8 cellular contexts compared by ENCODE assay signal in genomic region chr7:5691536-5692090, GRCh38.
DNase-seq lines count a peak whose midpoint lies in the region; ATAC-seq and TF ChIP-seq lines count a peak whose summit lies in the region.

No MANE protein-coding gene starts in this region.

- H3K36me3 ChIP-seq in tibial nerve = no peaks in the 10 kb centered on the region

- H3K27ac ChIP-seq in tibial nerve = peak overlapping the region; percentile 62 to 85 (median 73)

- no peak for TF ChIP-seq CTCF in brain (conservative IDR thresholded peaks at IDR 0.05)
- TF ChIP-seq CTCF in tibial nerve (IDR thresholded peaks at IDR 0.05) = no peak

- ATAC-seq in HG02970 (IDR thresholded peaks at IDR 0.05; ENCODE audit: low FRiP score, unreplicated experiment) = no peak

- peak overlapping the region; percentile 86 for H3K27ac Mint-ChIP-seq in activated naive CD4-positive, alpha-beta T cell treated with anti-CD3 and anti-CD28 coated beads, Interleukin-2, amount 50 U/mL, for 24 hours
- peak overlapping the region; percentile 75 to 96 (median 90) for H3K27ac Mint-ChIP-seq in brain

- peaks cover 8% of the 10 kb centered on the region for H3K36me3 Mint-ChIP-seq in activated naive CD4-positive, alpha-beta T cell treated with anti-CD3 and anti-CD28 coated beads, Interleukin-2, amount 50 U/mL, for 24 hours
- peaks cover 15% of the 10 kb centered on the region for H3K36me3 Mint-ChIP-seq in brain

- H3K9me3 Mint-ChIP-seq in activated naive CD4-positive, alpha-beta T cell treated with anti-CD3 and anti-CD28 coated beads, Interleukin-2, amount 50 U/mL, for 24 hours = no peaks in the 10 kb centered on the region
- no peaks in the 10 kb centered on the region for H3K9me3 Mint-ChIP-seq in brain

- DNase-seq in activated naive CD4-positive, alpha-beta T cell (lab: John Stamatoyannopoulos, UW) = no peak
- peak; percentile 30 for DNase-seq in midbrain (lab: John Stamatoyannopoulos, UW)
- no peak for DNase-seq in tibial nerve (ENCODE audit: low spot score in 2 of 2)
- no peak for DNase-seq in NCI-H524 (lab: John Stamatoyannopoulos, UW)
- no peak for DNase-seq in stimulated activated CD8-positive, alpha-beta memory T cell treated with anti-CD3 and anti-CD28 coated beads, Interleukin-4, amount 100 ng/mL, for 48 hours

- no peaks in the 10 kb centered on the region for H3K9me3 ChIP-seq in tibial nerve

- H3K4me3 ChIP-seq in tibial nerve = peak overlapping the region in 1 of 4 donors; percentile 5

- no peaks in the 10 kb centered on the region for H3K27me3 ChIP-seq in tibial nerve

- no peak for TF ChIP-seq POLR2A in tibial nerve (IDR thresholded peaks at IDR 0.05)

- WGBS in tibial nerve, 2 donors = 41 to 43% methylated on average over 7 of the region's 7 CpGs

- peak overlapping the region; percentile 53 for H3K4me3 Mint-ChIP-seq in activated naive CD4-positive, alpha-beta T cell treated with anti-CD3 and anti-CD28 coated beads, Interleukin-2, amount 50 U/mL, for 24 hours
- H3K4me3 Mint-ChIP-seq in brain = peak overlapping the region; percentile 19 to 71 (median 67)

- H3K4me1 Mint-ChIP-seq in activated naive CD4-positive, alpha-beta T cell treated with anti-CD3 and anti-CD28 coated beads, Interleukin-2, amount 50 U/mL, for 24 hours = peaks cover 96% of the 10 kb centered on the region
- H3K4me1 Mint-ChIP-seq in brain = peaks cover 80% of the 10 kb centered on the region

- no peaks in the 10 kb centered on the region for H3K27me3 Mint-ChIP-seq in activated naive CD4-positive, alpha-beta T cell treated with anti-CD3 and anti-CD28 coated beads, Interleukin-2, amount 50 U/mL, for 24 hours
- H3K27me3 Mint-ChIP-seq in brain = peaks cover 3% of the 10 kb centered on the region

- no peak for TF ChIP-seq EP300 in tibial nerve (IDR thresholded peaks at IDR 0.05)

- peaks cover 3 to 98% (median 78%) of the 10 kb centered on the region in 4 donors for H3K4me1 ChIP-seq in tibial nerve
